Comparison of ENCODE assay signal across 14 cellular contexts in the genomic region with DNA sequence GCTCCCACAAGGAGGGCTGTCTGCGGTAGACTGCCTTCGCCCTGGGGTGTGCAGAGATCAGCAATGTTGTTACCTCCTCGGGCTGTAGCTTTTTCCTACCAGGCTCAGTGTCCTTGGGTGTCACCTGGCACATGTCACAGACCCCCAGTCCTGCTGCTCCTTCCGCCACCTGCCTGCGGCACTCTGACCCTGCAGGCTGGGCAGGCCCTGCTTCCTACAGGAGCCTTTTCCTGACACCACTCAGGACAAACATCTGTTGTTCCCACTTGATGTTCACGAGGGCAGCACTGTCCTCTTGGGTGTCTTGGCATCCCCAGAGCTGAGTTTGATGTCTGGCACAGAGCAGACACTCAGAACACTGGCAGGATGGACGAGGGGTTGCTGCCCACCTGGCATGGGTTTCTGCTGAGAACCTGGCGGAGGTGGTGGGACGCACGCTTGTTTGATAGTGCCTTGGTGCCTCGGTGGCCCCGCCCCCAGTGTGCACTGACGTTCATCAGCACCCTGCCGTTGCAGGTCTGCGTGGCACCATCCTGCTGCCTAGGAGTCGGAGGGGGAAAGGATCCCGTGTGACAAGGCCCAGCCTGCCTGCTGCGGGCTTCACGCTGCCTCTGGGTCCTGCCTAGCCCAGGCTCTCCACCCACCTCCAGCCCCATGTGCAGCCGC.
"Had no signal": no experiment of that assay in that cellular context is flagged by ENCODE, and none has a peak within 500 bp of the region (broad histone marks: within the 10 kb centered on the region; RNA-seq: fewer than 3 reads in every experiment).

No MANE protein-coding gene starts in this region.

- H3K9me3 ChIP-seq: heart right ventricle, left lung, stomach had no signal

- H3K9me3 Mint-ChIP-seq: activated T-helper 2 cell treated with anti-CD3 and anti-CD28 coated beads, Interferon-gamma antibody, Interleukin-2, Interleukin-4, amounts not matched to agents 10 μg/mL and 5 μg/mL and 100 μg/mL, durations not matched to agents 14 hours and 24 hours and 36 hours; memory B cell; nephron had no signal

- H3K27ac ChIP-seq: heart right ventricle, parathyroid adenoma had no signal

- H3K79me2 ChIP-seq: parathyroid adenoma had no signal

- H3K27me3 ChIP-seq: heart right ventricle, left lung, stomach had no signal

- H3K27me3 Mint-ChIP-seq: memory B cell had no signal

- H3K9ac ChIP-seq: parathyroid adenoma had no signal

- H3K4me3 Mint-ChIP-seq: memory B cell, nephron had no signal

- ATAC-seq: heart right ventricle had no signal

- H3K4me3 ChIP-seq: heart right ventricle, left lung, skin epidermis, stomach had no signal

- H3K4me1 ChIP-seq: parathyroid adenoma had no signal

- H3K27ac Mint-ChIP-seq: memory B cell had no signal

- DNase-seq: activated CD4-positive, CD25-positive, alpha-beta regulatory T cell treated with anti-CD3 and anti-CD28 coated beads, Interleukin-2, amount 50 U/mL, for 72 hours; activated naive CD4-positive, alpha-beta T cell treated with anti-CD3 and anti-CD28 coated beads, Interleukin-2, amount 50 U/mL, for 16 hours; amygdala; foreskin melanocyte; heart right ventricle; left lung; stimulated activated CD4-positive, alpha-beta T cell treated with anti-CD3 and anti-CD28 coated beads, Interleukin-4, amount 100 ng/mL, for 4 hours; stomach; T-helper 9 cell had no signal

- H2AFZ ChIP-seq: parathyroid adenoma had no signal
